ENCODE assay signal across 23 cellular contexts in the genomic region with DNA sequence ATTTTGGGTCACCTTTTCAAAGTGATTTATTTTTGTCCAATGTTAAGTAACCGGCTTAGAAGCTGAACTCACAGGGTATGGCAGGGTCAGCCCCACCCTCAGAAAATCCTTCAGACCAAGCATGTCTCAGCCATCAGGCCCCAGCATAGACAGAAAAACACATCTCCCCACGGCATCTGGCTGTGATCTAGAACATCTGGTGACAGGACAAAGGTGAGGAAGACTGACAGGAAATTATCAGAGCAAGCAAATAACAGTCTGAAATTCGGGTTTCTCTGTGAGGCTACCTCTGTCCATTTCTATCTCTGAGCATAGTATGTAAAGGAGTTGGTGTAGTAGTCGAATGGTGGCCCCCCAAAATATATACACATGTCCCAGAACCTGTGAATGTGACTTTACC.
DNase-seq lines count a peak whose midpoint lies in the region; ATAC-seq lines count a peak whose summit lies in the region.
"Had no signal": no experiment of that assay in that cellular context is flagged by ENCODE, and none has a peak within 500 bp of the region (broad histone marks: within the 10 kb centered on the region; RNA-seq: fewer than 3 reads in every experiment).

No MANE protein-coding gene starts in this region.

- no peak overlapping the region for H4K5ac ChIP-seq in mesendoderm (ENCODE audit: low read length)

- H3K79me1 ChIP-seq in mesendoderm (ENCODE audit: low read length), result no peaks in the 10 kb centered on the region

- H3K36me3 ChIP-seq in mesendoderm (ENCODE audit: control insufficient read depth, insufficient read depth, low read length), result no peaks in the 10 kb centered on the region
- H3K36me3 ChIP-seq: BE2C, BLaER1 had no signal

- peak overlapping the region; percentile 56 for H4K8ac ChIP-seq in mesendoderm (ENCODE audit: low read depth, low read length)

- ATAC-seq in stimulated activated memory B cell treated with anti-CD40 and anti-IgM and Interleukin-4, amounts not matched to agents 10 μg/mL and 1 μg/mL and 100 μg/mL, for 72 hours, result peak; percentile 12
- ATAC-seq in GM18909 (IDR thresholded peaks at IDR 0.05; ENCODE audit: poor library complexity, unreplicated experiment), result no peak
- ATAC-seq in stimulated activated naive CD8-positive, alpha-beta T cell treated with anti-CD3 and anti-CD28 coated beads, Interleukin-15, Interleukin-2, amounts not matched to agents 100 U/mL and 50 U/mL, for 24 hours, result no peak
- ATAC-seq: GM12878 had no signal

- no peaks in the 10 kb centered on the region for H3K4me1 Mint-ChIP-seq in stimulated activated memory B cell treated with anti-CD40 and anti-IgM and Interleukin-4, amounts not matched to agents 10 μg/mL and 1 μg/mL and 100 μg/mL, for 72 hours
- H3K4me1 Mint-ChIP-seq: CD14-positive monocyte; CD4-positive, alpha-beta memory T cell; CD4-positive, CD25-positive, alpha-beta regulatory T cell; CD8-positive, alpha-beta memory T cell had no signal

- H2AK5ac ChIP-seq in mesendoderm (ENCODE audit: low read length), result no peak overlapping the region

- DNase-seq in mesendoderm (no peak), T-helper 9 cell (no peak)
- DNase-seq in stimulated activated naive CD8-positive, alpha-beta T cell treated with anti-CD3 and anti-CD28 coated beads, Interleukin-15, Interleukin-2, amounts not matched to agents 100 U/mL and 50 U/mL, for 24 hours, result no peak
- DNase-seq: 8988T; ACHN; BE2C; C1 segment of cervical spinal cord; CD4-positive, alpha-beta memory T cell; CD4-positive, CD25-positive, alpha-beta regulatory T cell; CD8-positive, alpha-beta memory T cell; COR-L47; DMS 273 treated with DMSO at 0.1 percent for 48 hours; DMS153; DMS53; DMS79; DND-41; EL; GDM1 had no signal

- no peaks in the 10 kb centered on the region for H3K79me2 ChIP-seq in mesendoderm (ENCODE audit: control insufficient read depth, insufficient read depth, low read length)

- no peak overlapping the region for H2BK5ac ChIP-seq in mesendoderm (ENCODE audit: low read length)

- no peak overlapping the region for H2BK120ac ChIP-seq in mesendoderm (ENCODE audit: low read depth, low read length)

- H3K4me3 Mint-ChIP-seq in stimulated activated memory B cell treated with anti-CD40 and anti-IgM and Interleukin-4, amounts not matched to agents 10 μg/mL and 1 μg/mL and 100 μg/mL, for 72 hours, result no peak overlapping the region
- H3K4me3 Mint-ChIP-seq: CD14-positive monocyte; CD4-positive, alpha-beta memory T cell; CD4-positive, CD25-positive, alpha-beta regulatory T cell; CD8-positive, alpha-beta memory T cell had no signal

- no peak overlapping the region for H3K4me2 ChIP-seq in mesendoderm (ENCODE audit: low read length)
- H3K4me2 ChIP-seq: BLaER1 had no signal

- H3K18ac ChIP-seq in mesendoderm (ENCODE audit: low read length), result no peak overlapping the region

- H3K56ac ChIP-seq in mesendoderm (ENCODE audit: low read length), result no peak overlapping the region

- no CpG with 5 or more reads among the region's 4 CpGs for WGBS in mesendoderm (ENCODE audit: extremely low coverage, insufficient coverage, low lambda C conversion rate)

- H3K23ac ChIP-seq in mesendoderm (ENCODE audit: low read length), result no peak overlapping the region

- no peak overlapping the region for H3K27ac ChIP-seq in mesendoderm (ENCODE audit: low read depth, low read length)
- H3K27ac ChIP-seq: BLaER1 had no signal

- no peak overlapping the region for H3K4ac ChIP-seq in mesendoderm (ENCODE audit: low read depth, low read length)

- no peaks in the 10 kb centered on the region for H3K36me3 Mint-ChIP-seq in stimulated activated memory B cell treated with anti-CD40 and anti-IgM and Interleukin-4, amounts not matched to agents 10 μg/mL and 1 μg/mL and 100 μg/mL, for 72 hours
- H3K36me3 Mint-ChIP-seq: CD14-positive monocyte; CD4-positive, alpha-beta memory T cell; CD4-positive, CD25-positive, alpha-beta regulatory T cell; CD8-positive, alpha-beta memory T cell had no signal

- H2BK15ac ChIP-seq in mesendoderm (replicated peaks; ENCODE audit: low read depth), result no peak overlapping the region

- no peak overlapping the region for H3K4me3 ChIP-seq in mesendoderm (ENCODE audit: low read length)
- H3K4me3 ChIP-seq: BLaER1, GM12878 had no signal

- no peak overlapping the region for H3K27ac Mint-ChIP-seq in stimulated activated memory B cell treated with anti-CD40 and anti-IgM and Interleukin-4, amounts not matched to agents 10 μg/mL and 1 μg/mL and 100 μg/mL, for 72 hours
- H3K27ac Mint-ChIP-seq: CD14-positive monocyte; CD4-positive, alpha-beta memory T cell; CD8-positive, alpha-beta memory T cell had no signal

- peaks cover 8% of the 10 kb centered on the region for H3K9me3 Mint-ChIP-seq in stimulated activated memory B cell treated with anti-CD40 and anti-IgM and Interleukin-4, amounts not matched to agents 10 μg/mL and 1 μg/mL and 100 μg/mL, for 72 hours

- peaks cover 51% of the 10 kb centered on the region for H3K27me3 Mint-ChIP-seq in stimulated activated memory B cell treated with anti-CD40 and anti-IgM and Interleukin-4, amounts not matched to agents 10 μg/mL and 1 μg/mL and 100 μg/mL, for 72 hours

- no peak overlapping the region for H3K9ac ChIP-seq in mesendoderm (ENCODE audit: low read length)
- H3K9ac ChIP-seq: BLaER1 had no signal

- H3K27me3 ChIP-seq in mesendoderm (ENCODE audit: insufficient read depth, low read length, poor library complexity), result no peaks in the 10 kb centered on the region
- H3K27me3 ChIP-seq: BE2C, BLaER1 had no signal

- peaks cover 2% of the 10 kb centered on the region for H3K4me1 ChIP-seq in mesendoderm (ENCODE audit: control insufficient read depth, low read depth, low read length)
- H3K4me1 ChIP-seq: BE2C, BLaER1 had no signal
